In genomic region chr10:131928248-131929095, GRCh38 we compare ENCODE assay signal across 8 cellular contexts. TPM values are rescaled to one million over a fixed set of nuclear protein-coding genes. Genes with fewer than 3 reads are reported as not detected.
DNase-seq lines count a peak whose midpoint lies in the region; FAIRE-seq and TF ChIP-seq lines count a peak whose summit lies in the region.

No MANE protein-coding gene starts in this region.

- no peak overlapping the region for H3K9ac ChIP-seq in H1 (replicated peaks in 1 of 4; ENCODE audit: extremely low read depth in 1 of 4, low read depth in 3 of 4, low read length in 3 of 4)

- H3K4me1 Mint-ChIP-seq in HFFc6 (ENCODE audit: low read depth): peaks cover 31% of the 10 kb centered on the region

- no peak overlapping the region for H3K18ac ChIP-seq in H1 (ENCODE audit: extremely low read depth, low read length)

- H2BK12ac ChIP-seq in H1 (ENCODE audit: low read depth, low read length): no peak overlapping the region

- no peak overlapping the region for H3K4me2 ChIP-seq in H1 (ENCODE audit: insufficient read depth in 1 of 2, low read depth in 2 of 2, low read length in 2 of 2)

- H3K27me3 ChIP-seq in H1 (replicated peaks in 1 of 4; ENCODE audit: control insufficient read depth in 3 of 4, extremely low read depth in 1 of 4, insufficient read depth in 3 of 4, low read length in 3 of 4): no peaks in the 10 kb centered on the region
- H3K27me3 ChIP-seq in transverse colon: no peaks in the 10 kb centered on the region

- peaks cover 32 to 37% of the 10 kb centered on the region in 2 experiments for H4K20me1 ChIP-seq in H1 (replicated peaks in 1 of 2; ENCODE audit: control insufficient read depth in 1 of 2, insufficient read depth in 2 of 2, low read length in 2 of 2)

- no peak overlapping the region for H2BK120ac ChIP-seq in H1 (replicated peaks; ENCODE audit: low read depth, low read length)

- no peak overlapping the region for H3K4me3 Mint-ChIP-seq in HFFc6

- in situ Hi-C loops in transverse colon (cut with MboI; ENCODE audit: low pct_ligation_motif_present in 1 of 4, low pct_unique_long_range_greater_than_20kb in 1 of 4, low sequenced_read_pairs in 3 of 4): no loop called here

- no peaks in the 10 kb centered on the region; a peak in 1 of 8 replicates for H3K36me3 ChIP-seq in H1 (ENCODE audit: control insufficient read depth in 2 of 4, insufficient read depth in 4 of 4, low read length in 3 of 4)
- H3K36me3 ChIP-seq in transverse colon: no peaks in the 10 kb centered on the region

- no peak overlapping the region for H3K56ac ChIP-seq in H1 (replicated peaks; ENCODE audit: insufficient read length, low read depth, low read length)

- CTCF ChIA-PET in RWPE1 (lab: Yijun Ruan, JAX) (no interaction called here), H1 (lab: Charles Lee; ENCODE audit: partially characterized antibody) (interaction anchor here (1.0 to 1.8 kb wide), 6 partner anchors 14 to 94 kb away, joined by 3 to 6 read pairs (median 4); no protein-coding TSS in a partner anchor)

- TF ChIP-seq POLR2A in H1 (IDR thresholded peaks at IDR 0.05; ENCODE audit: control extremely low read depth in 1 of 2, low read depth in 2 of 2, low read length in 2 of 2) (no peak), transverse colon (IDR thresholded peaks at IDR 0.05) (no peak)

- H3K36me3 Mint-ChIP-seq in HFFc6 (ENCODE audit: low read depth): peaks cover 33% of the 10 kb centered on the region

- H4K91ac ChIP-seq in H1 (replicated peaks; ENCODE audit: insufficient read length, low read length): no peak overlapping the region

- peak overlapping the region; percentile 45 for H3K27ac ChIP-seq in RWPE1
- H3K27ac ChIP-seq in H1 (ENCODE audit: low read depth, low read length): no peak overlapping the region
- H3K27ac ChIP-seq in transverse colon: no peak overlapping the region

- H3K4me3 ChIP-seq in H1 (ENCODE audit: extremely low read depth in 1 of 4, insufficient read depth in 2 of 4, low read depth in 3 of 4, low read length in 4 of 4): no peak overlapping the region
- no peak overlapping the region for H3K4me3 ChIP-seq in transverse colon

- H2AFZ ChIP-seq in H1 (ENCODE audit: low read length): no peak overlapping the region

- TF ChIP-seq EP300 in H1 (IDR thresholded peaks at IDR 0.05; ENCODE audit: borderline replicate concordance in 1 of 2, low read depth in 2 of 2, low read length in 2 of 2): no peak
- TF ChIP-seq EP300 in transverse colon (IDR thresholded peaks at IDR 0.05; ENCODE audit: low read depth): no peak

- H4K8ac ChIP-seq in H1 (ENCODE audit: extremely low read depth, insufficient read depth, low read length): no peak overlapping the region

- peak overlapping the region; percentile 54; the same call in 1 of the 2 replicates for H2BK5ac ChIP-seq in H1 (ENCODE audit: low read depth, low read length)

- TF ChIP-seq RAD21 in H1 (IDR thresholded peaks at IDR 0.05 in 1 of 2, conservative IDR thresholded peaks at IDR 0.05 in 1 of 2; ENCODE audit: low read depth in 2 of 2, low read length in 2 of 2): no peak

- H3K14ac ChIP-seq in H1 (ENCODE audit: insufficient read length): no peak overlapping the region

- peak; percentile 23 for DNase-seq in GM18507 (ENCODE audit: extremely low spot score, insufficient read length, low read depth)
- no peak for DNase-seq in HFFc6
- no peak for DNase-seq in RWPE1 (ENCODE audit: low spot score)
- DNase-seq in H1 (ENCODE audit: low read depth in 1 of 2, low spot score in 2 of 2): no peak
- DNase-seq in stimulated activated CD8-positive, alpha-beta memory T cell treated with anti-CD3 and anti-CD28 coated beads, Interleukin-15, amount 100 ng/mL, for 48 hours (ENCODE audit: low read depth in 2 of 2): peak; percentile 58 to 71
- no peak for DNase-seq in H4 (ENCODE audit: low spot score)
- no peak for DNase-seq in transverse colon
- DNase-seq in NCI-H2171 (lab: John Stamatoyannopoulos, UW): no peak

- H3K9me3 Mint-ChIP-seq in HFFc6: peaks cover 9% of the 10 kb centered on the region

- H3K4me1 ChIP-seq in H1 (replicated peaks in 1 of 4; ENCODE audit: control insufficient read depth in 3 of 4, insufficient read depth in 4 of 4, low read length in 3 of 4) (peaks cover 4 to 42% (median 14%) of the 10 kb centered on the region in 4 experiments; a peak in 6 of 7 replicates), transverse colon (peaks cover 5 to 43% (median 22%) of the 10 kb centered on the region in 4 donors)

- POLR2A ChIA-PET in RWPE1 (lab: Yijun Ruan, JAX; ENCODE audit: low non-redundant PET) (no interaction called here), H1 (lab: Charles Lee; ENCODE audit: partially characterized antibody) (no interaction called here)

- 91% methylated on average over 18 of the region's 18 CpGs; no CpG with 5 or more reads in 1 of the 2 experiments for WGBS in H1 (ENCODE audit: extremely low coverage in 1 of 2, insufficient coverage in 1 of 2, insufficient read length in 1 of 2, insufficient replicate concordance in 2 of 2, low coverage in 1 of 2, low lambda C conversion rate in 2 of 2, missing lambda C conversion rate in 1 of 2), 2 experiments
- WGBS in transverse colon (ENCODE audit: low coverage in 1 of 2), 2 donors: 68 to 75% methylated on average over 14 to 18 of the region's 18 CpGs

- no peak for TF ChIP-seq CTCF in HFFc6 (IDR thresholded peaks at IDR 0.05)
- no peak for TF ChIP-seq CTCF in RWPE1 (conservative IDR thresholded peaks at IDR 0.05; ENCODE audit: low read depth)
- TF ChIP-seq CTCF in H1 (IDR thresholded peaks at IDR 0.05; ENCODE audit: control extremely low read depth in 1 of 3, insufficient read depth in 1 of 3, low read depth in 1 of 3, low read length in 3 of 3): no peak
- TF ChIP-seq CTCF in transverse colon (IDR thresholded peaks at IDR 0.05): no peak

- no peak overlapping the region for H3K23ac ChIP-seq in H1 (ENCODE audit: insufficient read length)

- H3K79me2 ChIP-seq in H1 (ENCODE audit: control insufficient read depth in 1 of 2, insufficient read depth in 2 of 2, low read length in 2 of 2): peaks cover 22 to 100% of the 10 kb centered on the region in 2 experiments

- FAIRE-seq in GM18507 (lab: Jason Lieb, UNC): peak; percentile 88
- no peak for FAIRE-seq in H1 (lab: Jason Lieb, UNC)

- H2AK5ac ChIP-seq in H1 (ENCODE audit: low read depth, low read length): no peak overlapping the region

- no peaks in the 10 kb centered on the region for H3K23me2 ChIP-seq in H1 (ENCODE audit: low read depth, low read length)

- no peak overlapping the region for H4K5ac ChIP-seq in H1 (ENCODE audit: insufficient read length, low read depth, low read length)

- H3K79me1 ChIP-seq in H1 (ENCODE audit: low read depth, low read length): peaks cover 37% of the 10 kb centered on the region

- no peak overlapping the region for H2BK20ac ChIP-seq in H1 (ENCODE audit: low read length)

- H3K4ac ChIP-seq in H1 (replicated peaks; ENCODE audit: insufficient read length, low read depth, low read length): no peak overlapping the region

- H3K9me3 ChIP-seq in H1 (ENCODE audit: insufficient read depth in 2 of 2, low read depth in 1 of 2, low read length in 1 of 2): no peaks in the 10 kb centered on the region; a peak in 1 of 4 replicates
- peaks cover 5 to 8% of the 10 kb centered on the region in 2 donors for H3K9me3 ChIP-seq in transverse colon

- H3K27me3 Mint-ChIP-seq in HFFc6 (ENCODE audit: insufficient read depth): no peaks in the 10 kb centered on the region

- peak overlapping the region; percentile 35; the same call in 1 of the 2 replicates for H3K27ac Mint-ChIP-seq in HFFc6

- no peak overlapping the region for H2BK15ac ChIP-seq in H1 (ENCODE audit: low read length)

- intact Hi-C loops in transverse colon (cut with DNase I; ENCODE audit: low total_unique reads): no loop called here

TF ChIP-seq in H1, 55 proteins besides CTCF, POLR2A, EP300 and RAD21 (continues in another document):
- TF ChIP-seq SP2 (IDR thresholded peaks at IDR 0.05; ENCODE audit: low read length): no peak
- TF ChIP-seq SP1 (IDR thresholded peaks at IDR 0.05; ENCODE audit: low read depth, low read length): no peak
- no peak for TF ChIP-seq BCL11A (IDR thresholded peaks at IDR 0.05; ENCODE audit: low read depth in 2 of 2, low read length in 2 of 2)
- no peak for TF ChIP-seq SRF (IDR thresholded peaks at IDR 0.05; ENCODE audit: low read depth, low read length)
- no peak for TF ChIP-seq ATF3 (IDR thresholded peaks at IDR 0.05; ENCODE audit: insufficient read depth, low read depth, low read length)
- no peak for TF ChIP-seq ASH2L (IDR thresholded peaks at IDR 0.05; ENCODE audit: low read length)

RNA-seq across cellular contexts. Expression of gene PPP2R2D, which starts 27.7 kb away (rescaled TPM):
- total RNA-seq in HFFc6 (2021; fragmentation: NEBNext Ultra II Directional; extraction: Animal tissue kit (Norgen Biotek cat#: 25700)): 10 to 100 TPM; 22.9 to 28.1 (median 24.5) TPM
- total RNA-seq in H1 (2021; fragmentation: NEBNext Ultra II Directional; extraction: Animal tissue kit (Norgen Biotek cat#: 25700)): 32.8 and 34.1 TPM in 2 replicates
- polyA plus RNA-seq in H1 (2011; rRNA removed): 22.8 and 25.4 TPM in 2 replicates
- 27.9 TPM for polyA plus RNA-seq in H1 (2011; cell fraction: cytosol; rRNA removed)
- polyA plus RNA-seq in H1 (2011; cell fraction: nucleus; rRNA removed): 48.3 TPM
- polyA plus RNA-seq in H1 (2012, experiment 1 of 2): 23.0 to 27.3 TPM (median 25.8 TPM) in 4 replicates
- polyA plus RNA-seq in H1 (2012, experiment 2 of 2): 17.9 TPM
- polyA plus RNA-seq in H1 (2013, experiment 1 of 2): 25.0 TPM
- polyA plus RNA-seq in H1 (2013, experiment 2 of 2): 25.3 TPM
- polyA minus RNA-seq in H1 (2011; rRNA and poly(A)+ RNA removed): 38.8 and 40.7 TPM in 2 replicates
- 18.9 TPM for polyA minus RNA-seq in H1 (2011; cell fraction: cytosol; rRNA and poly(A)+ RNA removed)
- polyA minus RNA-seq in H1 (2011; cell fraction: nucleus; rRNA and poly(A)+ RNA removed): 42.4 TPM
- 33.2 and 36.9 TPM in 2 replicates for total RNA-seq in H4 (2014; rRNA removed; shearing (Covaris generic))
- 10 to 100 TPM; 39.2 to 79.0 (median 52.9) TPM for total RNA-seq in transverse colon

RNA-seq across cellular contexts. Expression of gene BNIP3, which starts 53.3 kb away (rescaled TPM):
- 100 to 1,000 TPM in 1 of 6 experiments, 10 to 100 TPM in 5; 71.0 to 107 (median 78.3) TPM for total RNA-seq in HFFc6 (2021; fragmentation: NEBNext Ultra II Directional; extraction: Animal tissue kit (Norgen Biotek cat#: 25700))
- 25.8 and 26.4 TPM in 2 replicates for total RNA-seq in H1 (2021; fragmentation: NEBNext Ultra II Directional; extraction: Animal tissue kit (Norgen Biotek cat#: 25700))
- polyA plus RNA-seq in H1 (2011; rRNA removed): 58.9 and 75.1 TPM in 2 replicates
- polyA plus RNA-seq in H1 (2011; cell fraction: cytosol; rRNA removed): 79.1 TPM
- 28.9 TPM for polyA plus RNA-seq in H1 (2011; cell fraction: nucleus; rRNA removed)
- polyA plus RNA-seq in H1 (2012, experiment 1 of 2): 33.0 to 61.3 TPM (median 43.3 TPM) in 4 replicates
- 15.1 TPM for polyA plus RNA-seq in H1 (2012, experiment 2 of 2)
- 24.6 TPM for polyA plus RNA-seq in H1 (2013, experiment 1 of 2)
- polyA plus RNA-seq in H1 (2013, experiment 2 of 2): 28.6 TPM
- 13.6 and 20.7 TPM in 2 replicates for polyA minus RNA-seq in H1 (2011; rRNA and poly(A)+ RNA removed)
- 33.6 TPM for polyA minus RNA-seq in H1 (2011; cell fraction: cytosol; rRNA and poly(A)+ RNA removed)
- 17.5 TPM for polyA minus RNA-seq in H1 (2011; cell fraction: nucleus; rRNA and poly(A)+ RNA removed)
- 192 and 240 TPM in 2 replicates for total RNA-seq in H4 (2014; rRNA removed; shearing (Covaris generic))
- 10 to 100 TPM in 3 of 4 donors, 1 to 10 TPM in 1; 9.7 to 36.8 (median 27.6) TPM for total RNA-seq in transverse colon

Comparison
In these comparisons a context has a peak if more than half of its experiments do, and no peak if none do; other contexts are left out.
1. DNase-seq: peak in GM18507 (single experiment) and stimulated activated CD8-positive, alpha-beta memory T cell treated with anti-CD3 and anti-CD28 coated beads, Interleukin-15, amount 100 ng/mL, for 48 hours (2 of 2); none in HFFc6 (single experiment), RWPE1 (single experiment), H1 (0 of 2), H4 (single experiment), transverse colon (single experiment) and NCI-H2171 (single experiment).